In genomic region chr15:55802600-55803376, GRCh38 we compare ENCODE assay signal across 1 cellular context.
TF ChIP-seq lines count a peak whose summit lies in the region.

No MANE protein-coding gene starts in this region.

TF ChIP-seq in H1, 55 proteins besides CTCF, POLR2A, EP300 and RAD21:
- TF ChIP-seq SP4 (IDR thresholded peaks at IDR 0.05; ENCODE audit: low read length) (no peak), MAFK (IDR thresholded peaks at IDR 0.05; ENCODE audit: low read depth, low read length) (no peak), NANOG (IDR thresholded peaks at IDR 0.05; ENCODE audit: insufficient read depth, low read depth, low read length, poor library complexity, severe bottlenecking) (no peak), RNF2 (IDR thresholded peaks at IDR 0.05; ENCODE audit: borderline replicate concordance, low read depth, low read length, missing control alignments, poor library complexity, severe bottlenecking) (no peak)
- TF ChIP-seq, protein P1, sequence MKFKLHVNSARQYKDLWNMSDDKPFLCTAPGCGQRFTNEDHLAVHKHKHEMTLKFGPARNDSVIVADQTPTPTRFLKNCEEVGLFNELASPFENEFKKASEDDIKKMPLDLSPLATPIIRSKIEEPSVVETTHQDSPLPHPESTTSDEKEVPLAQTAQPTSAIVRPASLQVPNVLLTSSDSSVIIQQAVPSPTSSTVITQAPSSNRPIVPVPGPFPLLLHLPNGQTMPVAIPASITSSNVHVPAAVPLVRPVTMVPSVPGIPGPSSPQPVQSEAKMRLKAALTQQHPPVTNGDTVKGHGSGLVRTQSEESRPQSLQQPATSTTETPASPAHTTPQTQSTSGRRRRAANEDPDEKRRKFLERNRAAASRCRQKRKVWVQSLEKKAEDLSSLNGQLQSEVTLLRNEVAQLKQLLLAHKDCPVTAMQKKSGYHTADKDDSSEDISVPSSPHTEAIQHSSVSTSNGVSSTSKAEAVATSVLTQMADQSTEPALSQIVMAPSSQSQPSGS (IDR thresholded peaks at IDR 0.05; ENCODE audit: low read length) = no peak
TF ChIP-seq in H1: peak in this region for 0.
